ENCODE assay signal across 7 cellular contexts in genomic region chr5:10248378-10249260, GRCh38. TPM values are rescaled to one million over a fixed set of nuclear protein-coding genes. Genes with fewer than 3 reads are reported as not detected.
DNase-seq lines count a peak whose midpoint lies in the region; ATAC-seq, FAIRE-seq and TF ChIP-seq lines count a peak whose summit lies in the region.

No MANE protein-coding gene starts in this region.

- H3K9ac ChIP-seq in rectal smooth muscle tissue (ENCODE audit: low read length): peak overlapping the region; percentile 53

- intact Hi-C loops in esophagus muscularis mucosa (cut with DNase I): no loop called here

- TF ChIP-seq CTCF in HFF-Myc (IDR thresholded peaks at IDR 0.05; ENCODE audit: low read depth, low read length, missing control alignments) (no peak), esophagus muscularis mucosa (IDR thresholded peaks at IDR 0.05) (no peak)

- DNase-seq in HFF-Myc (ENCODE audit: extremely low read depth, low read depth) (no peak), RCC 7860 (ENCODE audit: low spot score) (peak; percentile 28), esophagus muscularis mucosa (ENCODE audit: extremely low spot score) (no peak), T-helper 9 cell (no peak)
- DNase-seq in stimulated activated CD4-positive, alpha-beta T cell treated with anti-CD3 and anti-CD28 coated beads, Interleukin-2, amount 100 ng/mL, for 24 hours: no peak

- H3K4me3 ChIP-seq in HFF-Myc (replicated peaks; ENCODE audit: low read depth, low read length) (peak overlapping the region; percentile 100), esophagus muscularis mucosa (peak overlapping the region; percentile 82 to 93 (median 90)), rectal smooth muscle tissue (ENCODE audit: low read length) (peak overlapping the region; percentile 99)

- peak; percentile 5 for ATAC-seq in GM18511 (IDR thresholded peaks at IDR 0.05; ENCODE audit: unreplicated experiment)

- H3K36me3 ChIP-seq in esophagus muscularis mucosa (peaks cover 0 to 5% (median 2%) of the 10 kb centered on the region in 4 donors), rectal smooth muscle tissue (ENCODE audit: control insufficient read depth, insufficient read depth, low read length) (no peaks in the 10 kb centered on the region)

- no peak for TF ChIP-seq POLR2A in esophagus muscularis mucosa (IDR thresholded peaks at IDR 0.05; ENCODE audit: low read depth)

- FAIRE-seq in RCC 7860 (lab: Jason Lieb, UNC): no peak

- H3K4me1 ChIP-seq in esophagus muscularis mucosa: peaks cover 25 to 43% (median 37%) of the 10 kb centered on the region in 4 donors
- H3K4me1 ChIP-seq in rectal smooth muscle tissue (ENCODE audit: control insufficient read depth, insufficient read depth, low read length): peaks cover 11% of the 10 kb centered on the region

- no peak for TF ChIP-seq EP300 in esophagus muscularis mucosa (IDR thresholded peaks at IDR 0.05)

- H3K9me3 ChIP-seq in esophagus muscularis mucosa: no peaks in the 10 kb centered on the region

- H3K27ac ChIP-seq in esophagus muscularis mucosa (replicated peaks in 1 of 4): peak overlapping the region; percentile 85 to 94 (median 91)
- peak overlapping the region; percentile 89 for H3K27ac ChIP-seq in rectal smooth muscle tissue (ENCODE audit: low read depth, low read length)

- H3K27me3 ChIP-seq in esophagus muscularis mucosa (no peaks in the 10 kb centered on the region), rectal smooth muscle tissue (ENCODE audit: control insufficient read depth, insufficient read depth, low read length) (no peaks in the 10 kb centered on the region)

- WGBS in esophagus muscularis mucosa: 61% methylated on average over 27 of the region's 29 CpGs

RNA-seq across cellular contexts. Expression of gene ATPSCKMT, which starts 1.1 kb away (rescaled TPM):
- 10 to 100 TPM in 2 of 4 donors, 1 to 10 TPM in 2; 7.6 to 18.4 (median 10.2) TPM for total RNA-seq in esophagus muscularis mucosa

RNA-seq across cellular contexts. Expression of gene CCT5, which starts 1.5 kb away (rescaled TPM):
- 100 to 1,000 TPM; 100 to 165 (median 142) TPM for total RNA-seq in esophagus muscularis mucosa

RNA-seq across cellular contexts. Expression of gene CMBL, which starts 59.1 kb away (rescaled TPM):
- total RNA-seq in esophagus muscularis mucosa: 1 to 10 TPM; 3.8 to 7.8 (median 5.1) TPM
